Comparison of ENCODE assay signal across 8 cellular contexts in the genomic region with DNA sequence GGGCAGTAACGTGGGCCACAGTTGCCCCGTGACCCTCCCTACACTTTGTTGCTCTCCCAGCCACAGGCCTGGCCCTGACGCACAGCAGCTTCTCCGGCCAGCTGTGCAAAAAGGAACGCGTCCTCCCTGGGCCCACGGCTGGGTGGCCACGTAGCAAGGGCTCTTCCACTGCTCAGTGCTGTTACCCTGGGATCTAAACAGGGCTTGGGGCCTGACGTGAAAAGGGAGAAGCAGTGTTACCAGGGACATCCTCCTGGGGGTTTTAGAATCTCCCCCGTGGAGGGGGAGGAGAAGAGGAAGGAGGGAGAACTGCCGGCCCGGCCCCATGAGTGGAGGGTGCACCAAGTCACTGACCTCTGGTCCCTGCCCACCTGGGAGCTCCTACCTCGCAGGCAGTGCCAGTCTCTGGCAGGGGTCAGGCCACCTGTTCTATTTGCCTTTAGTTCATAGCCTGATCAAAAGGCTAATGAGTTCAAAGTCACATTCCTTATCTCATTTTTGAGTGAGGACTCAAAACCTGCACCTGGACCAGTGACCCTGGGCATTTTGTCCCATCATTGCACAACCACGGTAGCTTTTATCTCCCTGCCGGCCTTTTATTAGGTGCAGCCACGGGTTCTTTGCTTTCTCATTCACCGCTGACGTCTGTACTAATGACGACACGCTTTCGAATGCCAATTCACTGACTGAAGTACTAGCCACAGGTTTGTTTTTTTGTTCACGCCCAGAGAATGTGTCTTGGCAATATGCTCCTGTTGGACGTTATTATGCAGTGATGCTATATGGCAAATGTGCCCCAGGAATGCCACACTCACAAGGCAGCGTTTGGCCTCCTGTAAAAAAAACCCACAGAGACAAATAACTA.
A peak's percentile ranks its signal among the peaks of the same experiment; 100 is the strongest.
DNase-seq lines count a peak whose midpoint lies in the region; ATAC-seq, FAIRE-seq and TF ChIP-seq lines count a peak whose summit lies in the region.
"Not testable (repeated sequence)": the region's sequence is repeated elsewhere in the genome, so short reads cannot be mapped to it uniquely, and the experiment has no call there.

No MANE protein-coding gene starts in this region.

- BruUV-seq in Caco-2 (replicated peaks; lab: Mats Ljungman, UMichigan) (TSS peak; percentile 100), PC-3 (replicated peaks; lab: Mats Ljungman, UMichigan) (TSS peak; percentile 95)

- not testable (repeated sequence) for FAIRE-seq in pancreas (lab: Jason Lieb, UNC)

- H3F3A ChIP-seq in PC-3 (ENCODE audit: low read length, unreplicated experiment): not testable (repeated sequence)

- H3K79me2 ChIP-seq in PC-3 (ENCODE audit: low read length): not testable (repeated sequence)

- not testable (repeated sequence) for TF ChIP-seq POLR2A in body of pancreas (IDR thresholded peaks at IDR 0.05); heart left ventricle (IDR thresholded peaks at IDR 0.05); right lobe of liver (IDR thresholded peaks at IDR 0.05)

- not testable (repeated sequence) for H3K27me3 ChIP-seq in Caco-2 (replicated peaks; ENCODE audit: control insufficient read depth, insufficient read depth, low read length); PC-3 (ENCODE audit: low read length); body of pancreas; heart left ventricle; right lobe of liver; pancreas

- H3K9ac ChIP-seq in PC-3 (ENCODE audit: low read length): not testable (repeated sequence)

- H3K9me3 Mint-ChIP-seq in Caco-2 (ENCODE audit: unreplicated experiment): not testable (repeated sequence)

- not testable (repeated sequence) for ATAC-seq in PC-3
- ATAC-seq in body of pancreas: peak; percentile 92
- ATAC-seq in esophagus mucosa: peak; percentile 27
- ATAC-seq in heart left ventricle: peak in 3 of 4 donors; percentile 48 to 60 (median 59)
- peak; percentile 92 for ATAC-seq in left lobe of liver
- ATAC-seq in right lobe of liver: peak; percentile 87 to 91 (median 90)
- peak; percentile 83 to 87 (median 86) for ATAC-seq in pancreas

- not testable (repeated sequence) for H3K36me3 ChIP-seq in Caco-2 (ENCODE audit: control insufficient read depth, insufficient read depth, low read length); PC-3 (ENCODE audit: low read depth, low read length); body of pancreas (replicated peaks in 1 of 2; ENCODE audit: insufficient read depth in 1 of 2, low read depth in 2 of 2); heart left ventricle; right lobe of liver; pancreas

- not testable (repeated sequence) for H3K4me1 Mint-ChIP-seq in Caco-2 (ENCODE audit: low read depth, unreplicated experiment)

- not testable (repeated sequence) for H3K4me3 Mint-ChIP-seq in Caco-2 (ENCODE audit: unreplicated experiment)

- WGBS in body of pancreas, 2 donors: no CpG with 5 or more reads among the region's 24 CpGs
- no CpG with 5 or more reads among the region's 24 CpGs for WGBS in heart left ventricle, 4 donors
- no CpG with 5 or more reads among the region's 24 CpGs for WGBS in right lobe of liver (ENCODE audit: insufficient coverage, low coverage, low lambda C conversion rate, missing lambda C conversion rate)
- no CpG with 5 or more reads among the region's 24 CpGs for WGBS in pancreas, 2 donors

- not testable (repeated sequence) for H3K9me3 ChIP-seq in Caco-2; PC-3 (ENCODE audit: low read length); body of pancreas; heart left ventricle; right lobe of liver; pancreas

- H3K4me1 ChIP-seq in Caco-2; PC-3 (ENCODE audit: insufficient read depth, low read length); body of pancreas; heart left ventricle; right lobe of liver; pancreas: not testable (repeated sequence)

- POLR2A ChIA-PET in Caco-2 (lab: Charles Lee); PC-3 (lab: Charles Lee; ENCODE audit: unreplicated experiment): not testable (repeated sequence)

- not testable (repeated sequence) for H3K4me3 ChIP-seq in Caco-2 (ENCODE audit: low read depth, low read length); PC-3 (ENCODE audit: low read length); body of pancreas; heart left ventricle; right lobe of liver; pancreas

- H3K36me3 Mint-ChIP-seq in Caco-2 (ENCODE audit: insufficient read depth, unreplicated experiment): not testable (repeated sequence)

- H3K9me2 ChIP-seq in PC-3 (replicated peaks; ENCODE audit: low read length): not testable (repeated sequence)

- not testable (repeated sequence) for H3K4me2 ChIP-seq in PC-3 (ENCODE audit: low read length)

- intact Hi-C loops in Caco-2 (cut with micrococcal nuclease; ENCODE audit: unreplicated experiment); PC-3 (cut with micrococcal nuclease); body of pancreas (cut with DNase I); heart left ventricle (cut with DNase I); right lobe of liver (cut with DNase I); pancreas (cut with DNase I): not testable (repeated sequence)

- not testable (repeated sequence) for H4K20me1 ChIP-seq in PC-3 (ENCODE audit: low read length)

- CTCF ChIA-PET in Caco-2 (lab: Charles Lee); PC-3 (lab: Charles Lee): not testable (repeated sequence)

- H2AFZ ChIP-seq in PC-3 (ENCODE audit: low read length): not testable (repeated sequence)

- not testable (repeated sequence) for DNase-seq in Caco-2; PC-3; body of pancreas; heart left ventricle; left lobe of liver (ENCODE audit: low spot score); right lobe of liver; pancreas

- not testable (repeated sequence) for TF ChIP-seq CTCF in Caco-2 (IDR thresholded peaks at IDR 0.05; ENCODE audit: insufficient read depth in 1 of 2, low read depth in 1 of 2, low read length in 1 of 2, severe bottlenecking in 1 of 2, unreplicated experiment in 1 of 2); PC-3 (conservative IDR thresholded peaks at IDR 0.05; ENCODE audit: low read depth, low read length); body of pancreas (IDR thresholded peaks at IDR 0.05); heart left ventricle (IDR thresholded peaks at IDR 0.05); right lobe of liver (IDR thresholded peaks at IDR 0.05); pancreas (IDR thresholded peaks at IDR 0.05)

- not testable (repeated sequence) for H3K27ac ChIP-seq in PC-3 (ENCODE audit: low read length); heart left ventricle; right lobe of liver; pancreas
- H3K27ac ChIP-seq in body of pancreas: peak overlapping the region in 2 of 4 donors; percentile 56 to 81

- not testable (repeated sequence) for H3K27ac Mint-ChIP-seq in Caco-2 (ENCODE audit: unreplicated experiment)

- H3K27me3 Mint-ChIP-seq in Caco-2 (ENCODE audit: insufficient read depth, unreplicated experiment): not testable (repeated sequence)
